ENCODE assay signal across 23 cellular contexts in genomic region chr17:81323083-81323369, GRCh38. TPM values are rescaled to one million over a fixed set of nuclear protein-coding genes. Genes with fewer than 3 reads are reported as not detected.
DNase-seq lines count a peak whose midpoint lies in the region; ATAC-seq, FAIRE-seq and TF ChIP-seq lines count a peak whose summit lies in the region.
"Had no signal": no experiment of that assay in that cellular context is flagged by ENCODE, and none has a peak within 500 bp of the region (broad histone marks: within the 10 kb centered on the region; RNA-seq: fewer than 3 reads in every experiment).

No MANE protein-coding gene starts in this region.

- H3K27ac ChIP-seq in BLaER1: peak overlapping the region; percentile 67; the same call in 1 of the 2 replicates
- H3K27ac ChIP-seq in IMR-90 (ENCODE audit: insufficient read depth, low read length): no peak overlapping the region
- H3K27ac ChIP-seq in K562 (ENCODE audit: extremely low read depth, low read depth, low read length): no peak overlapping the region
- H3K27ac ChIP-seq: Peyer's patch had no signal

- no peak overlapping the region for H3K4me3 Mint-ChIP-seq in neural crest cell
- H3K4me3 Mint-ChIP-seq: CD8-positive, alpha-beta memory T cell; T-cell had no signal

- no peak for DNase-seq in IMR-90
- DNase-seq in K562 (ENCODE audit: extremely low read depth in 1 of 4, low spot score in 3 of 4): no peak
- DNase-seq in neural crest cell (ENCODE audit: low read depth, low spot score): no peak
- DNase-seq in frontal cortex (ENCODE audit: low spot score in 2 of 2): no peak
- no peak for DNase-seq in HEK293T (ENCODE audit: extremely low spot score)
- DNase-seq in NCI-H1436 (lab: John Stamatoyannopoulos, UW): no peak
- DNase-seq: DMS 273 treated with DMSO at 0.1 percent for 48 hours, DMS79, GDM1, GOT3, KBM-7, NCI-H1105 treated with DMSO at 0.1 percent for 48 hours, NCI-H1694, NCI-H2029 treated with DMSO at 0.1 percent for 48 hours, NCI-H446 treated with DMSO at 0.1 percent for 48 hours, NCI-H526 had no signal

- ATAC-seq in IMR-90 (ENCODE audit: low read depth) (no peak), K562 (peak; percentile 49; the same call in 2 of the 3 replicates)

- WGBS in IMR-90 (ENCODE audit: extremely low coverage in 2 of 2, insufficient read length in 1 of 2), 2 experiments: 83% methylated on average over 7 of the region's 10 CpGs; no CpG with 5 or more reads in 1 of the 2 experiments
- 77% methylated on average over 10 of the region's 10 CpGs for WGBS in K562 (ENCODE audit: insufficient coverage, low coverage, missing lambda C conversion rate)

- H2AFZ ChIP-seq in IMR-90 (replicated peaks; ENCODE audit: low read length, poor library complexity) (no peak overlapping the region), K562 (ENCODE audit: low read depth, low read length) (peak overlapping the region; percentile 79)

- peak overlapping the region; percentile 61 for H2AK9ac ChIP-seq in IMR-90 (replicated peaks; ENCODE audit: low read depth, low read length, poor library complexity)

- H3K36me3 Mint-ChIP-seq in neural crest cell (ENCODE audit: low read depth): no peaks in the 10 kb centered on the region
- H3K36me3 Mint-ChIP-seq: CD14-positive monocyte; CD8-positive, alpha-beta memory T cell; T-cell had no signal

- H4K5ac ChIP-seq in IMR-90 (ENCODE audit: low read depth, low read length): no peak overlapping the region

- H3K4me3 ChIP-seq in BLaER1: no peak overlapping the region
- H3K4me3 ChIP-seq in IMR-90 (ENCODE audit: insufficient read depth, low read depth, low read length): no peak overlapping the region
- H3K4me3 ChIP-seq in K562: no peak overlapping the region
- H3K4me3 ChIP-seq: GM12878, HAP-1, Peyer's patch had no signal

- H4K91ac ChIP-seq in IMR-90 (ENCODE audit: insufficient read depth, low read depth, low read length): no peak overlapping the region

- no peak overlapping the region for H3K56ac ChIP-seq in IMR-90 (ENCODE audit: extremely low read depth, insufficient read depth, low read length)

- no peaks in the 10 kb centered on the region for H3K79me1 ChIP-seq in IMR-90 (ENCODE audit: low read depth in 1 of 2, low read length in 2 of 2)

- TF ChIP-seq RAD21 in IMR-90 (IDR thresholded peaks at IDR 0.05; ENCODE audit: low read length): no peak
- TF ChIP-seq RAD21 in K562 (CRISPR knock-in tag; conservative IDR thresholded peaks at IDR 0.05 in 1 of 2, IDR thresholded peaks at IDR 0.05 in 1 of 2): no peak

- no peak overlapping the region for H3K4ac ChIP-seq in IMR-90 (ENCODE audit: low read depth, low read length)

- TF ChIP-seq EP300 in K562 (IDR thresholded peaks at IDR 0.05; ENCODE audit: low read length): no peak

- no peak overlapping the region for H3K18ac ChIP-seq in IMR-90 (ENCODE audit: low read depth, low read length)

- H3K14ac ChIP-seq in IMR-90 (replicated peaks; ENCODE audit: low read depth, low read length): no peak overlapping the region

- H3K4me1 ChIP-seq in BLaER1: peaks cover 58% of the 10 kb centered on the region
- H3K4me1 ChIP-seq in IMR-90 (ENCODE audit: control insufficient read depth, insufficient read depth, low read length): peaks cover 2% of the 10 kb centered on the region; the same call in 1 of the 2 replicates
- peaks cover 0 to 53% of the 10 kb centered on the region in 2 experiments; a peak in 2 of 5 replicates for H3K4me1 ChIP-seq in K562 (replicated peaks in 1 of 2; ENCODE audit: control insufficient read depth in 2 of 2, insufficient read depth in 2 of 2, low read length in 2 of 2)

- no peak overlapping the region for H3K9ac ChIP-seq in BLaER1
- H3K9ac ChIP-seq in IMR-90 (ENCODE audit: low read depth, low read length): no peak overlapping the region
- H3K9ac ChIP-seq in K562 (ENCODE audit: insufficient read depth in 1 of 2, low read depth in 2 of 2, low read length in 2 of 2): 0 out of 4 replicates have a peak overlapping the region, but pooled peaks of 1 of the 2 experiments have one; percentile 42

- no peak for TF ChIP-seq CTCF in IMR-90 (conservative IDR thresholded peaks at IDR 0.05; ENCODE audit: low read depth, low read length)
- no peak for TF ChIP-seq CTCF in K562 (IDR thresholded peaks at IDR 0.05 in 2 of 3, conservative IDR thresholded peaks at IDR 0.05 in 1 of 3; ENCODE audit: insufficient read depth in 2 of 3, low read depth in 1 of 3, low read length in 3 of 3)
- TF ChIP-seq CTCF in neural crest cell (conservative IDR thresholded peaks at IDR 0.05): no peak

- H2BK120ac ChIP-seq in IMR-90 (ENCODE audit: low read depth, low read length): no peak overlapping the region

- no peak overlapping the region for H3K23ac ChIP-seq in IMR-90 (ENCODE audit: low read depth, low read length)

- CTCF ChIA-PET in IMR-90 (lab: Yijun Ruan, JAX) (no interaction called here), K562 (lab: Yijun Ruan, JAX; ENCODE audit: low intra/inter-chr PET ratio) (no interaction called here), HEK293T (lab: Yijun Ruan, JAX) (no interaction called here)

- H2BK20ac ChIP-seq in IMR-90 (ENCODE audit: low read depth, low read length): no peak overlapping the region

- H3K27me3 ChIP-seq in BLaER1 (no peaks in the 10 kb centered on the region), IMR-90 (ENCODE audit: control insufficient read depth, insufficient read depth, low read length) (peaks cover 12% of the 10 kb centered on the region), K562 (ENCODE audit: control insufficient read depth in 2 of 2, insufficient read depth in 2 of 2, low read length in 2 of 2) (no peaks in the 10 kb centered on the region)
- H3K27me3 ChIP-seq: Peyer's patch had no signal

- intact Hi-C loops in IMR-90 (cut with micrococcal nuclease): no loop called here
- intact Hi-C loops in K562 (cut with micrococcal nuclease): no loop called here

- peaks cover 3% of the 10 kb centered on the region; the same call in 1 of the 2 replicates for H3K9me1 ChIP-seq in IMR-90 (ENCODE audit: insufficient read depth, low read length)
- H3K9me1 ChIP-seq in K562 (ENCODE audit: control insufficient read depth, insufficient read depth, low read length): no peaks in the 10 kb centered on the region

- TF ChIP-seq POLR2A in IMR-90 (IDR thresholded peaks at IDR 0.05; ENCODE audit: low read depth, low read length) (no peak), K562 (conservative IDR thresholded peaks at IDR 0.05) (no peak)

- H3K9me3 ChIP-seq in BLaER1: no peaks in the 10 kb centered on the region
- H3K9me3 ChIP-seq in IMR-90 (ENCODE audit: control insufficient read depth, insufficient read depth, low read length): no peaks in the 10 kb centered on the region
- no peaks in the 10 kb centered on the region for H3K9me3 ChIP-seq in K562 (replicated peaks; ENCODE audit: control insufficient read depth, insufficient read depth, low read depth, low read length)
- H3K9me3 ChIP-seq: HAP-1, Peyer's patch had no signal

- H3K27me3 Mint-ChIP-seq in neural crest cell (ENCODE audit: low read depth): no peaks in the 10 kb centered on the region

- in situ Hi-C loops in IMR-90 (cut with MboI; ENCODE audit: low sequenced_read_pairs): no loop called here
- in situ Hi-C loops in K562 (cut with MboI): no loop called here

- no peaks in the 10 kb centered on the region for H3K9me3 Mint-ChIP-seq in neural crest cell
- H3K9me3 Mint-ChIP-seq: CD8-positive, alpha-beta memory T cell; T-cell had no signal

- no peaks in the 10 kb centered on the region for H3K79me2 ChIP-seq in K562 (ENCODE audit: control insufficient read depth, insufficient read depth, low read length)

- no peak overlapping the region for H2AK5ac ChIP-seq in IMR-90 (ENCODE audit: low read depth, low read length)

- no peak overlapping the region for H2BK15ac ChIP-seq in IMR-90 (ENCODE audit: low read depth, low read length)

- BruUV-seq in IMR-90 (replicated peaks; lab: Mats Ljungman, UMichigan) (no TSS peak), K562 (replicated peaks; lab: Mats Ljungman, UMichigan) (no TSS peak)

- H3K4me2 ChIP-seq in BLaER1 (peak overlapping the region; percentile 87), IMR-90 (ENCODE audit: low read depth, low read length) (no peak overlapping the region), K562 (ENCODE audit: insufficient read depth, low read length) (no peak overlapping the region)

- H4K20me1 ChIP-seq in BLaER1 (no peaks in the 10 kb centered on the region), IMR-90 (ENCODE audit: insufficient read depth, low read length) (no peaks in the 10 kb centered on the region), K562 (replicated peaks; ENCODE audit: control insufficient read depth, insufficient read depth, low read length) (no peaks in the 10 kb centered on the region)

- dilution Hi-C loops in IMR-90 (cut with HindIII; ENCODE audit: low sequenced_read_pairs, unreplicated experiment): no loop called here

- peaks cover 10% of the 10 kb centered on the region for H3K4me1 Mint-ChIP-seq in neural crest cell
- H3K4me1 Mint-ChIP-seq: CD8-positive, alpha-beta memory T cell; T-cell had no signal

- FAIRE-seq in K562 (lab: Jason Lieb, UNC): no peak
- FAIRE-seq in frontal cortex (lab: Jason Lieb, UNC): no peak
- FAIRE-seq: GM12878 had no signal

- H3K27ac Mint-ChIP-seq in neural crest cell (ENCODE audit: unreplicated experiment): peak overlapping the region; percentile 35
- H3K27ac Mint-ChIP-seq: CD8-positive, alpha-beta memory T cell; T-cell had no signal

- H3K36me3 ChIP-seq in BLaER1: no peaks in the 10 kb centered on the region
- no peaks in the 10 kb centered on the region for H3K36me3 ChIP-seq in IMR-90 (ENCODE audit: control insufficient read depth, insufficient read depth, low read length)
- H3K36me3 ChIP-seq in K562 (ENCODE audit: control insufficient read depth, insufficient read depth, low read length): no peaks in the 10 kb centered on the region
- H3K36me3 ChIP-seq: HAP-1, Peyer's patch had no signal

- no peak overlapping the region for H2BK5ac ChIP-seq in IMR-90 (ENCODE audit: low read depth, low read length, poor library complexity, severe bottlenecking)

- H4K8ac ChIP-seq in IMR-90 (ENCODE audit: low read depth in 2 of 2, low read length in 2 of 2): no peak overlapping the region

- POLR2A ChIA-PET in IMR-90 (lab: Charles Lee; ENCODE audit: unreplicated experiment) (no interaction called here), K562 (lab: Yijun Ruan, JAX) (interaction anchor here (0.8 to 1.0 kb wide), 2 partner anchors 10 to 17 kb away, joined by 3 read pairs; no protein-coding TSS in a partner anchor), HEK293T (lab: Yijun Ruan, JAX) (no interaction called here)

RNA-seq across cellular contexts. Expression of gene SLC38A10, which starts 27.9 kb away (rescaled TPM):
- total RNA-seq in IMR-90 (2012; rRNA removed): 12.7 and 14.2 TPM in 2 replicates
- 46.7 and 53.2 TPM in 2 replicates for polyA plus RNA-seq in IMR-90 (2012; rRNA removed)
- polyA plus RNA-seq in IMR-90 (2012; cell fraction: cytosol; rRNA removed): 40.4 and 68.1 TPM in 2 replicates
- polyA plus RNA-seq in IMR-90 (2012; cell fraction: nucleus; rRNA removed; ENCODE audit: low replicate concordance): 86.4 and 189 TPM in 2 replicates
- total RNA-seq in K562 (2011; cell fraction: chromatin; rRNA removed; ENCODE audit: low replicate concordance): 96.2 and 235 TPM in 2 replicates
- 109 and 114 TPM in 2 replicates for total RNA-seq in K562 (2011; cell fraction: nucleolus; rRNA removed)
- 104 and 132 TPM in 2 replicates for total RNA-seq in K562 (2011; cell fraction: nucleoplasm; rRNA removed)
- 35.6 and 35.8 TPM in 2 replicates for total RNA-seq in K562 (2014; rRNA removed)
- total RNA-seq in K562 (2014; rRNA removed; fragmentation: Illumina TruSeq; extraction: Trizol): 4.3 and 5.2 TPM in 2 replicates
- 15.5 and 16.1 TPM in 2 replicates for total RNA-seq in K562 (2015; rRNA removed; fragmentation: Illumina TruSeq; extraction: Trizol)
- total RNA-seq in K562 (2021): 52.8 and 54.2 TPM in 2 replicates
- polyA plus RNA-seq in K562 (2011; rRNA removed): 13.1 and 18.0 TPM in 2 replicates
- 18.4 and 29.4 TPM in 2 replicates for polyA plus RNA-seq in K562 (2011; cell fraction: cytosol; rRNA removed)
- polyA plus RNA-seq in K562 (2011; cell fraction: nucleus; rRNA removed): 50.2 and 67.4 TPM in 2 replicates
- polyA plus RNA-seq in K562 (2012): 38.9 and 86.6 TPM in 2 replicates
- polyA plus RNA-seq in K562 (2014; fragmentation: Illumina TruSeq; extraction: Trizol): 13.8 and 24.0 TPM in 2 replicates
- under 1 TPM; 0.45 to 0.92 TPM for polyA plus RNA-seq in K562 (2014; fragmentation: Nextera tagmentation; extraction: Ambion mirVana)
- polyA plus RNA-seq in K562 (2014; rRNA removed): 31.7 and 32.1 TPM in 2 replicates
- 16.9 and 24.8 TPM in 2 replicates for polyA minus RNA-seq in K562 (2011; rRNA and poly(A)+ RNA removed)
- polyA minus RNA-seq in K562 (2011; cell fraction: cytosol; rRNA and poly(A)+ RNA removed): 54.3 and 65.3 TPM in 2 replicates
- polyA minus RNA-seq in K562 (2011; cell fraction: nucleus; rRNA and poly(A)+ RNA removed): 28.7 and 33.2 TPM in 2 replicates
- total RNA-seq in neural crest cell: 59.6 and 63.3 TPM in 2 replicates
- total RNA-seq in frontal cortex: 13.9 TPM
